ENCODE assay signal across 22 cellular contexts in the genomic region with DNA sequence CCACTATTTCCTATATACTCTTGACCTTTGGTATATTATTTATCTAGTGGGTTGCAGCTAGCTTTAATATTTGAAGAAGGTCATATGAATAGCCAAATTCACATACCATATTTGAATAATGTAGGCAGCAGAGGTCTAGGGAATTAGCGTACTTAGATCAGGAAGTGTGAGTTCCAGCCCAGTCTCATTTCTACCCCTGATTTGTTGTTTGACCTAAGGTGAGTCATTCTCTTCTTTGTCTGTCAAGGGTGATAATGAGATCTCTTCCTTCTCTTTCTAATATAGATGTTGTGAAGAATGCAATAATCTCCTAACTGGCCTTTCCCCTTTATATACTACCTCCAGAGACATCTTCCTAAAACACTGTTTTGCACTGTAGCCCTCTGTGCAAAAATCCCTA. TPM values are rescaled to one million over a fixed set of nuclear protein-coding genes. Genes with fewer than 3 reads are reported as not detected.
A peak's percentile ranks its signal among the peaks of the same experiment; 100 is the strongest.
DNase-seq lines count a peak whose midpoint lies in the region; ATAC-seq and TF ChIP-seq lines count a peak whose summit lies in the region.
"Had no signal": no experiment of that assay in that cellular context is flagged by ENCODE, and none has a peak within 500 bp of the region (broad histone marks: within the 10 kb centered on the region; RNA-seq: fewer than 3 reads in every experiment).

No MANE protein-coding gene starts in this region.

- WGBS in upper lobe of left lung, 2 donors: 94 to 96% methylated on average over 1 of the region's 1 CpG

- H3K4me3 ChIP-seq in epithelial cell of esophagus (ENCODE audit: low read length) (no peak overlapping the region), upper lobe of left lung (no peak overlapping the region)
- H3K4me3 ChIP-seq: BLaER1 treated with 17β-estradiol and CSF1 and Interleukin-3, amounts not matched to agents 10 nM and 100 nM; GM12878; GM23338 had no signal

- H3K27me3 ChIP-seq in upper lobe of left lung: no peaks in the 10 kb centered on the region
- H3K27me3 ChIP-seq: BE2C; BLaER1 treated with 17β-estradiol and CSF1 and Interleukin-3, amounts not matched to agents 10 nM and 100 nM had no signal

- H3K36me3 ChIP-seq in upper lobe of left lung: no peaks in the 10 kb centered on the region
- H3K36me3 ChIP-seq: BE2C; BLaER1 treated with 17β-estradiol and CSF1 and Interleukin-3, amounts not matched to agents 10 nM and 100 nM had no signal

- H3K4me1 ChIP-seq in upper lobe of left lung: no peaks in the 10 kb centered on the region
- H3K4me1 ChIP-seq: BE2C had no signal

- TF ChIP-seq CTCF in epithelial cell of esophagus (IDR thresholded peaks at IDR 0.05; ENCODE audit: insufficient read depth, low read depth, low read length, missing control alignments) (no peak), upper lobe of left lung (IDR thresholded peaks at IDR 0.05) (no peak)

- no peak for ATAC-seq in GM18868 (IDR thresholded peaks at IDR 0.05; ENCODE audit: unreplicated experiment)
- no peak for ATAC-seq in upper lobe of left lung (ENCODE audit: low FRiP score in 2 of 2)
- no peak for ATAC-seq in HG02798 (IDR thresholded peaks at IDR 0.05; ENCODE audit: poor library complexity, unreplicated experiment)
- ATAC-seq: GM12878, GM23338, HCT116 had no signal

- DNase-seq in DMS53 treated with DMSO at 0.1 percent for 48 hours (lab: John Stamatoyannopoulos, UW; ENCODE audit: unreplicated experiment): peak; percentile 32
- DNase-seq in NCI-H526 treated with DMSO at 0.1 percent for 48 hours (lab: John Stamatoyannopoulos, UW): peak; percentile 82
- peak; percentile 51 for DNase-seq in epithelial cell of esophagus (ENCODE audit: low read depth)
- peak; percentile 34 for DNase-seq in renal cortical epithelial cell (ENCODE audit: low read depth)
- DNase-seq in NCI-H187 (lab: John Stamatoyannopoulos, UW): no peak
- no peak for DNase-seq in upper lobe of left lung
- DNase-seq: BE2C; Calu3; CD4-positive, alpha-beta T cell; CD8-positive, alpha-beta memory T cell; DMS79; EL; GDM1; H9 had no signal

- no peaks in the 10 kb centered on the region for H3K9me3 ChIP-seq in upper lobe of left lung
- H3K9me3 ChIP-seq: BE2C; BLaER1 treated with 17β-estradiol and CSF1 and Interleukin-3, amounts not matched to agents 10 nM and 100 nM had no signal

- TF ChIP-seq EP300 in upper lobe of left lung (IDR thresholded peaks at IDR 0.05): no peak

- H3K27ac ChIP-seq in upper lobe of left lung: no peak overlapping the region
- H3K27ac ChIP-seq: BLaER1 treated with 17β-estradiol and CSF1 and Interleukin-3, amounts not matched to agents 10 nM and 100 nM had no signal

- no peak for TF ChIP-seq POLR2A in upper lobe of left lung (IDR thresholded peaks at IDR 0.05)

RNA-seq across cellular contexts. Expression of gene ZPLD1, which starts 36.6 kb away (rescaled TPM):
- total RNA-seq in renal cortical epithelial cell (58.6 and 74.8 TPM in 2 replicates), upper lobe of left lung (not detected)
- total RNA-seq: A172; CD4-positive, alpha-beta T cell; CD8-positive, alpha-beta memory T cell; GM12878; GM23338; H4; H9 had no signal

Comparison
In these comparisons a context has a peak if more than half of its experiments do, and no peak if none do; other contexts are left out.
1. DNase-seq: peak in DMS53 treated with DMSO at 0.1 percent for 48 hours (single experiment), NCI-H526 treated with DMSO at 0.1 percent for 48 hours (single experiment), epithelial cell of esophagus (single experiment) and renal cortical epithelial cell (single experiment); none in NCI-H187 (0 of 2) and upper lobe of left lung (0 of 2).
2. RNA of gene ZPLD1, which starts 36.6 kb away (total RNA-seq): 58.6 to 74.8 TPM in renal cortical epithelial cell; not detected in upper lobe of left lung; every median in the first group is over 10 times any median in the second.